In the genomic region with DNA sequence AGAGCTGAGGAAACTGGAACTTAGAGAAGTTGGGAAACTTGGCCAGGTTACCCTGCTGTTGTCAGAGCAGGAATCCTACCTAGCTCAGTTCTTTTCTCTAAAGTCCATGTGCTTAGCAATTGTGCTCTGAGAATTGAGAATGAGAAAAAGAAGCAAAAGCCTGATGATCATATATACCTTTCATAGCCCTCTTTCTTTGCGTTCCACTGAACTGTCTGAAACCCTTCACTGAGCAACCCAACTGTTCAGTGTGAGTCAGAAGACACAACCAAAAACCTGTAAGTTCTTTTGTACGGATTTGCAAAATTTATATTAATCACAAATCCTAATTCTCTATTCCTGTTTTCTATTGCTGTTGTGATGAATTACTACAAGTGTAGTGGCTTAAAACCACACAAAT, we compare ENCODE assay signal across 16 cellular contexts.
A peak's percentile ranks its signal among the peaks of the same experiment; 100 is the strongest.
DNase-seq lines count a peak whose midpoint lies in the region; ATAC-seq and TF ChIP-seq lines count a peak whose summit lies in the region.
"Had no signal": no experiment of that assay in that cellular context is flagged by ENCODE, and none has a peak within 500 bp of the region (broad histone marks: within the 10 kb centered on the region; RNA-seq: fewer than 3 reads in every experiment).

No MANE protein-coding gene starts in this region.

- intact Hi-C loops in tibial artery (cut with DNase I; ENCODE audit: low total_unique reads): no loop called here

- no peak overlapping the region for H3K4me3 ChIP-seq in tibial artery
- H3K4me3 ChIP-seq: SK-N-MC had no signal

- peaks cover 15 to 22% of the 10 kb centered on the region in 2 donors for H3K36me3 Mint-ChIP-seq in activated naive CD4-positive, alpha-beta T cell treated with anti-CD3 and anti-CD28 coated beads, Interleukin-2, amount 50 U/mL, for 72 hours

- no peaks in the 10 kb centered on the region for H3K27me3 ChIP-seq in tibial artery

- DNase-seq in activated naive CD4-positive, alpha-beta T cell treated with anti-CD3 and anti-CD28 coated beads, Interleukin-2, amount 50 U/mL, for 72 hours (ENCODE audit: low spot score in 2 of 2): no peak
- DNase-seq in activated naive CD4-positive, alpha-beta T cell (lab: John Stamatoyannopoulos, UW): no peak
- no peak for DNase-seq in tibial artery
- no peak for DNase-seq in activated CD4-positive, CD25-positive, alpha-beta regulatory T cell (lab: John Stamatoyannopoulos, UW)
- DNase-seq in stimulated activated CD4-positive, alpha-beta T cell treated with anti-CD3 and anti-CD28 coated beads, Interleukin-2, amount 100 ng/mL, for 24 hours: no peak
- DNase-seq: 8988T, DMS79, H7, NCI-H1105, OCI-M1, SHP77 had no signal

- H3K9me3 ChIP-seq in tibial artery: no peaks in the 10 kb centered on the region

- H3K27ac ChIP-seq in tibial artery: no peak overlapping the region
- H3K27ac ChIP-seq: SK-N-MC had no signal

- no peaks in the 10 kb centered on the region for H3K9me3 Mint-ChIP-seq in activated naive CD4-positive, alpha-beta T cell treated with anti-CD3 and anti-CD28 coated beads, Interleukin-2, amount 50 U/mL, for 72 hours
- H3K9me3 Mint-ChIP-seq: CD14-positive monocyte had no signal

- no peak overlapping the region for H3K27ac Mint-ChIP-seq in activated naive CD4-positive, alpha-beta T cell treated with anti-CD3 and anti-CD28 coated beads, Interleukin-2, amount 50 U/mL, for 72 hours

- H3K36me3 ChIP-seq in tibial artery: peaks cover 21 to 26% (median 22%) of the 10 kb centered on the region in 3 donors

- no peak for TF ChIP-seq CTCF in tibial artery (IDR thresholded peaks at IDR 0.05)

- H3K4me1 ChIP-seq in tibial artery: no peaks in the 10 kb centered on the region

- peak; percentile 36 to 46 for ATAC-seq in activated naive CD4-positive, alpha-beta T cell treated with anti-CD3 and anti-CD28 coated beads, Interleukin-2, amount 50 U/mL, for 72 hours
- ATAC-seq in HG02610 (IDR thresholded peaks at IDR 0.05; ENCODE audit: unreplicated experiment) (peak; percentile 78), HG03159 (IDR thresholded peaks at IDR 0.05; ENCODE audit: unreplicated experiment) (peak; percentile 46), GM18517 (IDR thresholded peaks at IDR 0.05; ENCODE audit: unreplicated experiment) (no peak)
